ENCODE assay signal across 10 cellular contexts in the genomic region with DNA sequence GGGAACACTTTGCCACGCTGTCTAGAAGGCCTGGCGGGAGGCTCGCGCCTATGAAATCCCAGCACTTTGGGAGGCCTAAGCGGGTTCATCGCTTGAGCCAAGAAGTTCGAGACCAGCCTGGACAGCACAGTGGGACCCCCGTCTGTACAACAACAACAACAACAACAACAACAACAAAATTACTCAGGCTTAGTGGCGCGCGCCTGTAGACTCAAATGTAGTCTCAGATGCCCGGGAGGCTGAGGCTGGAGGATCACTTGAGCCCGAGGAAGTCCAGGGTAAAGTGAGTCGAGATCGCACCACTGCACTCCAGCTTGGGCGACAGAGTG. TPM values are rescaled to one million over a fixed set of nuclear protein-coding genes. Genes with fewer than 3 reads are reported as not detected.
DNase-seq lines count a peak whose midpoint lies in the region; ATAC-seq, FAIRE-seq and TF ChIP-seq lines count a peak whose summit lies in the region.
"Had no signal": no experiment of that assay in that cellular context is flagged by ENCODE, and none has a peak within 500 bp of the region (broad histone marks: within the 10 kb centered on the region; RNA-seq: fewer than 3 reads in every experiment).

No MANE protein-coding gene starts in this region.

- WGBS in right lobe of liver (ENCODE audit: insufficient coverage, low coverage, low lambda C conversion rate, missing lambda C conversion rate): 21% methylated on average over 13 of the region's 16 CpGs
- WGBS in HepG2 (ENCODE audit: low lambda C conversion rate): 49% methylated on average over 13 of the region's 16 CpGs
- 76% methylated on average over 8 of the region's 16 CpGs for WGBS in K562 (ENCODE audit: insufficient coverage, low coverage, missing lambda C conversion rate)

- TF ChIP-seq CTCF in right lobe of liver (IDR thresholded peaks at IDR 0.05): no peak
- TF ChIP-seq CTCF in HepG2 (CRISPR knock-in tag; IDR thresholded peaks at IDR 0.05): no peak
- no peak for TF ChIP-seq CTCF in K562 (IDR thresholded peaks at IDR 0.05 in 2 of 3, conservative IDR thresholded peaks at IDR 0.05 in 1 of 3; ENCODE audit: insufficient read depth in 2 of 3, low read depth in 1 of 3, low read length in 3 of 3)

- POLR2A ChIA-PET in HepG2 (lab: Yijun Ruan, JAX): no interaction called here
- POLR2A ChIA-PET in K562 (lab: Yijun Ruan, JAX): interaction anchor here (0.9 to 1.0 kb wide), 2 partner anchors 15 to 24 kb away, joined by 3 read pairs; no protein-coding TSS in a partner anchor

- H3K4me2 ChIP-seq in HepG2 (ENCODE audit: low read depth, low read length): no peak overlapping the region
- H3K4me2 ChIP-seq in K562 (ENCODE audit: insufficient read depth, low read length): peak overlapping the region; percentile 65; the same call in 1 of the 2 replicates

- TF ChIP-seq RAD21 in HepG2 (CRISPR knock-in tag; IDR thresholded peaks at IDR 0.05) (no peak), K562 (CRISPR knock-in tag; conservative IDR thresholded peaks at IDR 0.05 in 1 of 2, IDR thresholded peaks at IDR 0.05 in 1 of 2) (no peak)

- CTCF ChIA-PET in HepG2 (lab: Yijun Ruan, JAX; ENCODE audit: low intra/inter-chr PET ratio, low total read pairs) (no interaction called here), K562 (lab: Yijun Ruan, JAX; ENCODE audit: low intra/inter-chr PET ratio) (no interaction called here)

- H4K20me1 ChIP-seq in HepG2 (ENCODE audit: insufficient read depth, low read length) (no peaks in the 10 kb centered on the region), K562 (replicated peaks; ENCODE audit: control insufficient read depth, insufficient read depth, low read length) (no peaks in the 10 kb centered on the region)

- H3K27me3 ChIP-seq in right lobe of liver (peaks cover 6 to 12% of the 10 kb centered on the region in 2 donors), HepG2 (ENCODE audit: control insufficient read depth in 1 of 2, insufficient read depth in 2 of 2, low read length in 2 of 2) (peaks cover 2 to 28% of the 10 kb centered on the region in 2 experiments; a peak in 3 of 5 replicates), K562 (ENCODE audit: control insufficient read depth in 2 of 2, insufficient read depth in 2 of 2, low read length in 2 of 2) (peaks cover 13 to 14% of the 10 kb centered on the region in 2 experiments; a peak in 4 of 5 replicates), muscle layer of colon (ENCODE audit: control insufficient read depth in 1 of 2, insufficient read depth in 2 of 2, low read length in 2 of 2) (no peaks in the 10 kb centered on the region)

- no peaks in the 10 kb centered on the region for H3K36me3 ChIP-seq in right lobe of liver
- H3K36me3 ChIP-seq in HepG2 (replicated peaks in 1 of 2; ENCODE audit: control insufficient read depth in 1 of 2, insufficient read depth in 2 of 2, low read length in 2 of 2): no peaks in the 10 kb centered on the region
- H3K36me3 ChIP-seq in K562 (ENCODE audit: control insufficient read depth, insufficient read depth, low read length): no peaks in the 10 kb centered on the region
- H3K36me3 ChIP-seq in muscle layer of colon (ENCODE audit: insufficient read depth, low read length): no peaks in the 10 kb centered on the region
- H3K36me3 ChIP-seq: cardiac muscle cell had no signal

- BruUV-seq in HepG2 (replicated peaks; lab: Mats Ljungman, UMichigan): no TSS peak
- BruUV-seq in K562 (replicated peaks; lab: Mats Ljungman, UMichigan): no TSS peak

- TF ChIP-seq EP300 in HepG2 (IDR thresholded peaks at IDR 0.05; ENCODE audit: low read depth in 2 of 2, low read length in 2 of 2): no peak
- TF ChIP-seq EP300 in HepG2 (CRISPR knock-in tag; IDR thresholded peaks at IDR 0.05; ENCODE audit: borderline replicate concordance): no peak
- TF ChIP-seq EP300 in K562 (IDR thresholded peaks at IDR 0.05; ENCODE audit: low read length): no peak

- ATAC-seq in right lobe of liver: peak in 2 of 4 donors; percentile 13 to 17
- no peak; the same call in 2 of the 3 replicates for ATAC-seq in HepG2
- ATAC-seq in K562: no peak
- no peak for ATAC-seq in GM21360 (IDR thresholded peaks at IDR 0.05; ENCODE audit: unreplicated experiment)
- ATAC-seq in GM18520 (IDR thresholded peaks at IDR 0.05; ENCODE audit: unreplicated experiment): no peak

- H3K4me1 ChIP-seq in right lobe of liver (peaks cover 0 to 5% (median 0%) of the 10 kb centered on the region in 4 donors), HepG2 (ENCODE audit: insufficient read depth, low read length) (no peaks in the 10 kb centered on the region), K562 (replicated peaks in 1 of 2; ENCODE audit: control insufficient read depth in 2 of 2, insufficient read depth in 2 of 2, low read length in 2 of 2) (peaks cover 0 to 13% of the 10 kb centered on the region in 2 experiments; a peak in 2 of 5 replicates), muscle layer of colon (ENCODE audit: insufficient read depth, low read length) (peaks cover 8% of the 10 kb centered on the region)

- H3K9me3 ChIP-seq in right lobe of liver (no peaks in the 10 kb centered on the region), HepG2 (ENCODE audit: low read length) (no peaks in the 10 kb centered on the region), K562 (replicated peaks; ENCODE audit: control insufficient read depth, insufficient read depth, low read depth, low read length) (no peaks in the 10 kb centered on the region), muscle layer of colon (ENCODE audit: low read length) (no peaks in the 10 kb centered on the region)

- H3K27ac ChIP-seq in right lobe of liver: no peak overlapping the region
- no peak overlapping the region for H3K27ac ChIP-seq in HepG2 (ENCODE audit: extremely low read length, insufficient read depth, low read length)
- H3K27ac ChIP-seq in K562 (ENCODE audit: extremely low read depth, low read depth, low read length): no peak overlapping the region
- H3K27ac ChIP-seq in muscle layer of colon (ENCODE audit: low read depth, low read length): peak overlapping the region; percentile 18
- H3K27ac ChIP-seq: cardiac muscle cell had no signal

- no peak for DNase-seq in right lobe of liver
- no peak for DNase-seq in HepG2 (ENCODE audit: low spot score)
- no peak for DNase-seq in K562 (ENCODE audit: extremely low read depth in 1 of 4, low spot score in 3 of 4)
- no peak for DNase-seq in effector CD4-positive, alpha-beta T cell
- DNase-seq in NCI-H748 treated with DMSO at 0.1 percent for 48 hours (lab: John Stamatoyannopoulos, UW): no peak

- H2AFZ ChIP-seq in HepG2 (ENCODE audit: low read length): no peak overlapping the region
- H2AFZ ChIP-seq in K562 (ENCODE audit: low read depth, low read length): peak overlapping the region; percentile 83; the same call in 1 of the 2 replicates

- FAIRE-seq in HepG2 (lab: Jason Lieb, UNC) (no peak), K562 (lab: Jason Lieb, UNC) (no peak)
- FAIRE-seq: RCC 7860 had no signal

- H3K4me3 ChIP-seq in right lobe of liver (peak overlapping the region in 2 of 3 donors; percentile 34 to 46), HepG2 (replicated peaks in 1 of 3; ENCODE audit: insufficient read depth in 1 of 3, low read depth in 2 of 3, low read length in 3 of 3) (no peak overlapping the region), K562 (no peak overlapping the region), muscle layer of colon (ENCODE audit: low read depth in 1 of 2, low read length in 2 of 2) (peak overlapping the region; percentile 70 to 73)

- no peaks in the 10 kb centered on the region for H3K9me1 ChIP-seq in K562 (ENCODE audit: control insufficient read depth, insufficient read depth, low read length)

- H3K9ac ChIP-seq in HepG2 (ENCODE audit: insufficient read depth, low read depth, low read length) (no peak overlapping the region), K562 (ENCODE audit: insufficient read depth in 1 of 2, low read depth in 2 of 2, low read length in 2 of 2) (no peak overlapping the region), muscle layer of colon (ENCODE audit: low read length) (peak overlapping the region; percentile 39)

- in situ Hi-C loops in HepG2 (cut with HindIII; ENCODE audit: extremely low pct_ligation_motif_present, low pct_unique_long_range_greater_than_20kb) (no loop called here), K562 (cut with MboI) (no loop called here)

- intact Hi-C loops in right lobe of liver (cut with DNase I) (no loop called here), HepG2 (cut with micrococcal nuclease; ENCODE audit: unreplicated experiment) (no loop called here), K562 (cut with micrococcal nuclease) (no loop called here)

- TF ChIP-seq POLR2A in right lobe of liver (IDR thresholded peaks at IDR 0.05): no peak
- TF ChIP-seq POLR2A in HepG2 (IDR thresholded peaks at IDR 0.05; ENCODE audit: insufficient read depth in 1 of 2, low read depth in 2 of 2, low read length in 2 of 2): no peak
- TF ChIP-seq POLR2A in K562 (conservative IDR thresholded peaks at IDR 0.05): no peak

- H3K79me2 ChIP-seq in HepG2 (ENCODE audit: insufficient read depth, low read length) (no peaks in the 10 kb centered on the region), K562 (ENCODE audit: control insufficient read depth, insufficient read depth, low read length) (no peaks in the 10 kb centered on the region)

RNA-seq across cellular contexts. Expression of a gene that starts 0.3 kb away (rescaled TPM):
- total RNA-seq in right lobe of liver (1 to 10 TPM in 5 of 6 experiments, under 1 TPM in 1; 0.68 to 4.1 (median 1.8) TPM), HepG2 (2016; rRNA removed; fragmentation: Illumina TruSeq; extraction: Trizol) (0.18 TPM in 1 of 2 replicates, not detected in the other), K562 (2014; rRNA removed) (0.24 and 0.27 TPM in 2 replicates), K562 (2014; rRNA removed; fragmentation: Illumina TruSeq; extraction: Trizol) (0.04 and 0.10 TPM in 2 replicates), K562 (2015; rRNA removed; fragmentation: Illumina TruSeq; extraction: Trizol) (0.15 and 0.33 TPM in 2 replicates), K562 (2021) (0.29 and 0.49 TPM in 2 replicates)
- total RNA-seq in HepG2 (2016; cell fraction: cytosol; rRNA removed; fragmentation: Illumina TruSeq; extraction: Trizol; ENCODE audit: low read depth): not detected in 2 replicates
- total RNA-seq in HepG2 (2016; cell fraction: insoluble cytoplasmic fraction; rRNA removed; fragmentation: Illumina TruSeq; extraction: Trizol): not detected in 2 replicates
- not detected in 2 replicates for total RNA-seq in HepG2 (2016; cell fraction: membrane; rRNA removed; fragmentation: Illumina TruSeq; extraction: Trizol)
- not detected in 2 replicates for total RNA-seq in HepG2 (2016; cell fraction: nucleus; rRNA removed; fragmentation: Illumina TruSeq; extraction: Trizol)
- polyA plus RNA-seq in HepG2 (2011; rRNA removed) (not detected in 2 replicates), K562 (2011; rRNA removed) (0.17 TPM in 1 of 2 replicates, not detected in the other), K562 (2014; fragmentation: Illumina TruSeq; extraction: Trizol) (0.09 and 0.17 TPM in 2 replicates), K562 (2014; fragmentation: Nextera tagmentation; extraction: Ambion mirVana) (under 1 TPM; 0.06 to 0.11 TPM), K562 (2014; rRNA removed) (0.27 and 0.97 TPM in 2 replicates)
- 0.10 TPM in 1 of 2 replicates, not detected in the other for polyA plus RNA-seq in HepG2 (2011; cell fraction: cytosol; rRNA removed)
- polyA plus RNA-seq in HepG2 (2011; cell fraction: nucleus; rRNA removed): 0.03 TPM in 1 of 2 replicates, not detected in the other
- polyA plus RNA-seq in HepG2 (2012): not detected in 2 replicates
- not detected in 2 replicates for polyA plus RNA-seq in HepG2 (2016; cell fraction: cytosol; fragmentation: Illumina TruSeq; extraction: Trizol; ENCODE audit: low read depth)
- not detected in 2 replicates for polyA plus RNA-seq in HepG2 (2016; cell fraction: insoluble cytoplasmic fraction; fragmentation: Illumina TruSeq; extraction: Trizol; ENCODE audit: low read depth)
- polyA plus RNA-seq in HepG2 (2016; cell fraction: membrane; fragmentation: Illumina TruSeq; extraction: Trizol; ENCODE audit: low read depth): not detected in 2 replicates
- polyA plus RNA-seq in HepG2 (2016; cell fraction: nucleus; fragmentation: Illumina TruSeq; extraction: Trizol; ENCODE audit: insufficient read depth, low read depth): not detected in 2 replicates
- 8.0 TPM in 1 of 2 replicates, not detected in the other for polyA minus RNA-seq in HepG2 (2011; rRNA and poly(A)+ RNA removed; ENCODE audit: low replicate concordance)
- polyA minus RNA-seq in HepG2 (2011; cell fraction: cytosol; rRNA and poly(A)+ RNA removed): not detected in 2 replicates
- polyA minus RNA-seq in HepG2 (2011; cell fraction: nucleus; rRNA and poly(A)+ RNA removed): not detected in 2 replicates
- 0.07 and 1.2 TPM in 2 replicates for total RNA-seq in K562 (2011; cell fraction: chromatin; rRNA removed; ENCODE audit: low replicate concordance)
- under 0.01 and 0.13 TPM in 2 replicates for total RNA-seq in K562 (2011; cell fraction: nucleolus; rRNA removed)
- total RNA-seq in K562 (2011; cell fraction: nucleoplasm; rRNA removed): 0.22 and 1.1 TPM in 2 replicates
- 0.01 and 0.34 TPM in 2 replicates for polyA plus RNA-seq in K562 (2011; cell fraction: cytosol; rRNA removed)
- polyA plus RNA-seq in K562 (2011; cell fraction: nucleus; rRNA removed): 0.01 and 0.10 TPM in 2 replicates
- 0.26 and 2.3 TPM in 2 replicates for polyA plus RNA-seq in K562 (2012)
- not detected in 2 replicates for polyA minus RNA-seq in K562 (2011; rRNA and poly(A)+ RNA removed)
- polyA minus RNA-seq in K562 (2011; cell fraction: cytosol; rRNA and poly(A)+ RNA removed): not detected in 2 replicates
- polyA minus RNA-seq in K562 (2011; cell fraction: nucleus; rRNA and poly(A)+ RNA removed): 0.40 TPM in 1 of 2 replicates, not detected in the other

RNA-seq across cellular contexts. Expression of a gene that starts 16.6 kb away (rescaled TPM):
- 1 to 10 TPM in 5 of 6 experiments, under 1 TPM in 1; 0.84 to 3.3 (median 1.6) TPM for total RNA-seq in right lobe of liver
- total RNA-seq in HepG2 (2016; rRNA removed; fragmentation: Illumina TruSeq; extraction: Trizol): 0.13 TPM in 1 of 2 replicates, not detected in the other
- total RNA-seq in HepG2 (2016; cell fraction: cytosol; rRNA removed; fragmentation: Illumina TruSeq; extraction: Trizol; ENCODE audit: low read depth): not detected in 2 replicates
- total RNA-seq in HepG2 (2016; cell fraction: insoluble cytoplasmic fraction; rRNA removed; fragmentation: Illumina TruSeq; extraction: Trizol): not detected in 2 replicates
- not detected in 2 replicates for total RNA-seq in HepG2 (2016; cell fraction: membrane; rRNA removed; fragmentation: Illumina TruSeq; extraction: Trizol)
- not detected in 2 replicates for total RNA-seq in HepG2 (2016; cell fraction: nucleus; rRNA removed; fragmentation: Illumina TruSeq; extraction: Trizol)
- polyA plus RNA-seq in HepG2 (2011; rRNA removed): not detected in 2 replicates
- not detected in 2 replicates for polyA plus RNA-seq in HepG2 (2011; cell fraction: cytosol; rRNA removed)
- 0.05 TPM in 1 of 2 replicates, not detected in the other for polyA plus RNA-seq in HepG2 (2011; cell fraction: nucleus; rRNA removed)
- polyA plus RNA-seq in HepG2 (2012): not detected in 2 replicates
- polyA plus RNA-seq in HepG2 (2016; cell fraction: cytosol; fragmentation: Illumina TruSeq; extraction: Trizol; ENCODE audit: low read depth): not detected in 2 replicates
- not detected in 2 replicates for polyA plus RNA-seq in HepG2 (2016; cell fraction: insoluble cytoplasmic fraction; fragmentation: Illumina TruSeq; extraction: Trizol; ENCODE audit: low read depth)
- not detected in 2 replicates for polyA plus RNA-seq in HepG2 (2016; cell fraction: membrane; fragmentation: Illumina TruSeq; extraction: Trizol; ENCODE audit: low read depth)
- not detected in 2 replicates for polyA plus RNA-seq in HepG2 (2016; cell fraction: nucleus; fragmentation: Illumina TruSeq; extraction: Trizol; ENCODE audit: insufficient read depth, low read depth)
- polyA minus RNA-seq in HepG2 (2011; rRNA and poly(A)+ RNA removed; ENCODE audit: low replicate concordance): 0.30 TPM in 1 of 2 replicates, not detected in the other
- not detected in 2 replicates for polyA minus RNA-seq in HepG2 (2011; cell fraction: cytosol; rRNA and poly(A)+ RNA removed)
- polyA minus RNA-seq in HepG2 (2011; cell fraction: nucleus; rRNA and poly(A)+ RNA removed): not detected in 2 replicates
- not detected in 2 replicates for total RNA-seq in K562 (2011; cell fraction: chromatin; rRNA removed; ENCODE audit: low replicate concordance)
- not detected in 2 replicates for total RNA-seq in K562 (2011; cell fraction: nucleolus; rRNA removed)
- not detected in 2 replicates for total RNA-seq in K562 (2011; cell fraction: nucleoplasm; rRNA removed)
- 0.09 TPM in 1 of 2 replicates, not detected in the other for total RNA-seq in K562 (2014; rRNA removed)
- total RNA-seq in K562 (2014; rRNA removed; fragmentation: Illumina TruSeq; extraction: Trizol): 0.07 TPM in 1 of 2 replicates, not detected in the other
- not detected in 2 replicates for total RNA-seq in K562 (2015; rRNA removed; fragmentation: Illumina TruSeq; extraction: Trizol)
- 0.25 TPM in 1 of 2 replicates, not detected in the other for total RNA-seq in K562 (2021)
- not detected in 2 replicates for polyA plus RNA-seq in K562 (2011; rRNA removed)
- polyA plus RNA-seq in K562 (2011; cell fraction: cytosol; rRNA removed): not detected in 2 replicates
- not detected in 2 replicates for polyA plus RNA-seq in K562 (2011; cell fraction: nucleus; rRNA removed)
- polyA plus RNA-seq in K562 (2012): 0.09 and 0.19 TPM in 2 replicates
- polyA plus RNA-seq in K562 (2014; fragmentation: Illumina TruSeq; extraction: Trizol): not detected in 2 replicates
- under 1 TPM in 1 of 2 experiments, not detected in 1; 0.01 TPM for polyA plus RNA-seq in K562 (2014; fragmentation: Nextera tagmentation; extraction: Ambion mirVana)
- 0.09 TPM in 1 of 2 replicates, not detected in the other for polyA plus RNA-seq in K562 (2014; rRNA removed)
- not detected in 2 replicates for polyA minus RNA-seq in K562 (2011; rRNA and poly(A)+ RNA removed)
- not detected in 2 replicates for polyA minus RNA-seq in K562 (2011; cell fraction: cytosol; rRNA and poly(A)+ RNA removed)
- not detected in 2 replicates for polyA minus RNA-seq in K562 (2011; cell fraction: nucleus; rRNA and poly(A)+ RNA removed)

Comparison
In these comparisons a context has a peak if more than half of its experiments do, and no peak if none do; other contexts are left out.
1. H3K4me3 ChIP-seq: peak in right lobe of liver (2 of 3) and muscle layer of colon (2 of 2); none in HepG2 (0 of 3) and K562 (single experiment).